ENCODE assay signal across 19 cellular contexts in genomic region chr14:53461823-53462222, GRCh38.
DNase-seq lines count a peak whose midpoint lies in the region; TF ChIP-seq lines count a peak whose summit lies in the region.
"Had no signal": no experiment of that assay in that cellular context is flagged by ENCODE, and none has a peak within 500 bp of the region (broad histone marks: within the 10 kb centered on the region; RNA-seq: fewer than 3 reads in every experiment).

No MANE protein-coding gene starts in this region.

- no peaks in the 10 kb centered on the region for H3F3A ChIP-seq in neural progenitor cell (ENCODE audit: low read depth)

- H3K9me2 ChIP-seq in hepatocyte (replicated peaks; ENCODE audit: insufficient read depth): no peaks in the 10 kb centered on the region

- peaks cover 3% of the 10 kb centered on the region for H3K27me3 Mint-ChIP-seq in T-helper 2 cell treated with Interferon-gamma antibody and Interleukin-4, amounts not matched to agents 5 μg/mL and 100 μg/mL, for 36 hours (ENCODE audit: low read depth)
- H3K27me3 Mint-ChIP-seq in neural progenitor cell (ENCODE audit: insufficient read depth, low read depth): peaks cover 2% of the 10 kb centered on the region
- H3K27me3 Mint-ChIP-seq: CD4-positive, alpha-beta T cell had no signal

- no peaks in the 10 kb centered on the region for H3K79me2 ChIP-seq in hepatocyte
- H3K79me2 ChIP-seq in neural progenitor cell (ENCODE audit: low read depth): no peaks in the 10 kb centered on the region

- H2AFZ ChIP-seq in hepatocyte (peak overlapping the region; percentile 21), neural progenitor cell (replicated peaks) (no peak overlapping the region)
- H2AFZ ChIP-seq: PC-9 had no signal

- H3K4me1 Mint-ChIP-seq in T-helper 2 cell treated with Interferon-gamma antibody and Interleukin-4, amounts not matched to agents 5 μg/mL and 100 μg/mL, for 36 hours (ENCODE audit: low read depth): peaks cover 42% of the 10 kb centered on the region
- H3K4me1 Mint-ChIP-seq in neural progenitor cell: peaks cover 6% of the 10 kb centered on the region

- H3K36me3 ChIP-seq in hepatocyte (replicated peaks; ENCODE audit: insufficient read depth, low read depth): no peaks in the 10 kb centered on the region
- no peaks in the 10 kb centered on the region for H3K36me3 ChIP-seq in neural progenitor cell
- H3K36me3 ChIP-seq: MG63, SJSA1 had no signal

- H3K4me3 ChIP-seq in hepatocyte (no peak overlapping the region), neural progenitor cell (no peak overlapping the region)
- H3K4me3 ChIP-seq: MG63, PC-9, SJSA1 had no signal

- WGBS in hepatocyte (ENCODE audit: low lambda C conversion rate, missing lambda C conversion rate): 47% methylated on average over 4 of the region's 4 CpGs

- no peak overlapping the region for H3K4me2 ChIP-seq in hepatocyte
- no peak overlapping the region for H3K4me2 ChIP-seq in neural progenitor cell
- H3K4me2 ChIP-seq: PC-9 had no signal

- H3K27ac Mint-ChIP-seq in T-helper 2 cell treated with Interferon-gamma antibody and Interleukin-4, amounts not matched to agents 5 μg/mL and 100 μg/mL, for 36 hours: peak overlapping the region; percentile 18
- no peak overlapping the region for H3K27ac Mint-ChIP-seq in neural progenitor cell
- H3K27ac Mint-ChIP-seq: CD4-positive, alpha-beta T cell had no signal

- no peak for DNase-seq in T-helper 2 cell treated with Interferon-gamma antibody and Interleukin-4, amounts not matched to agents 5 μg/mL and 100 μg/mL, for 36 hours (ENCODE audit: low spot score)
- DNase-seq in T-helper 2 cell: no peak
- peak; percentile 43 to 93 for DNase-seq in NCI-H187 (lab: John Stamatoyannopoulos, UW)
- no peak for DNase-seq in hepatocyte (ENCODE audit: low spot score)
- DNase-seq in dermis blood vessel endothelial cell: no peak
- DNase-seq in neural progenitor cell (ENCODE audit: low spot score): no peak
- DNase-seq in NCI-H524 treated with DMSO at 0.1 percent for 48 hours (lab: John Stamatoyannopoulos, UW): no peak
- DNase-seq: CD4-positive, alpha-beta T cell; DMS53; EL; GDM1; KG1; MG63; NCI-H1417 treated with DMSO at 0.1 percent for 48 hours; NCI-H1694 treated with DMSO at 0.1 percent for 48 hours; NCI-H446; NCI-H526; PC-9 had no signal

- H3K4me3 Mint-ChIP-seq in T-helper 2 cell treated with Interferon-gamma antibody and Interleukin-4, amounts not matched to agents 5 μg/mL and 100 μg/mL, for 36 hours: peak overlapping the region; percentile 49
- no peak overlapping the region for H3K4me3 Mint-ChIP-seq in neural progenitor cell
- H3K4me3 Mint-ChIP-seq: CD4-positive, alpha-beta T cell had no signal

- TF ChIP-seq CTCF in hepatocyte (IDR thresholded peaks at IDR 0.05; ENCODE audit: poor library complexity): no peak
- no peak for TF ChIP-seq CTCF in neural progenitor cell (IDR thresholded peaks at IDR 0.05)

- H3K9me3 ChIP-seq in hepatocyte (ENCODE audit: low read depth) (no peaks in the 10 kb centered on the region), neural progenitor cell (ENCODE audit: low read depth) (no peaks in the 10 kb centered on the region)
- H3K9me3 ChIP-seq: MG63, SJSA1 had no signal

- H3K27me3 ChIP-seq in hepatocyte (no peaks in the 10 kb centered on the region), neural progenitor cell (no peaks in the 10 kb centered on the region)
- H3K27me3 ChIP-seq: MG63, SJSA1 had no signal

- H3K36me3 Mint-ChIP-seq in T-helper 2 cell treated with Interferon-gamma antibody and Interleukin-4, amounts not matched to agents 5 μg/mL and 100 μg/mL, for 36 hours (ENCODE audit: low read depth): peaks cover 10% of the 10 kb centered on the region
- no peaks in the 10 kb centered on the region for H3K36me3 Mint-ChIP-seq in neural progenitor cell

- H3K27ac ChIP-seq in hepatocyte (no peak overlapping the region), neural progenitor cell (no peak overlapping the region)
- H3K27ac ChIP-seq: PC-9, SJSA1 had no signal

- peaks cover 10% of the 10 kb centered on the region for H3K9me3 Mint-ChIP-seq in T-helper 2 cell treated with Interferon-gamma antibody and Interleukin-4, amounts not matched to agents 5 μg/mL and 100 μg/mL, for 36 hours
- H3K9me3 Mint-ChIP-seq in neural progenitor cell: peaks cover 5% of the 10 kb centered on the region
- H3K9me3 Mint-ChIP-seq: CD4-positive, alpha-beta T cell had no signal

- no peak overlapping the region for H3K9ac ChIP-seq in neural progenitor cell

- H3K4me1 ChIP-seq in hepatocyte (ENCODE audit: insufficient read depth) (peaks cover 32% of the 10 kb centered on the region), neural progenitor cell (peaks cover 6% of the 10 kb centered on the region)

- H4K20me1 ChIP-seq in hepatocyte (ENCODE audit: insufficient read depth, poor library complexity, severe bottlenecking): no peaks in the 10 kb centered on the region
- no peaks in the 10 kb centered on the region for H4K20me1 ChIP-seq in neural progenitor cell (ENCODE audit: low read depth)

Comparison
In these comparisons a context has a peak if more than half of its experiments do, and no peak if none do; other contexts are left out.
1. DNase-seq: peak in NCI-H187 (2 of 2); none in T-helper 2 cell treated with Interferon-gamma antibody and Interleukin-4, amounts not matched to agents 5 μg/mL and 100 μg/mL, for 36 hours (single experiment), T-helper 2 cell (0 of 5), hepatocyte (single experiment), dermis blood vessel endothelial cell (single experiment), neural progenitor cell (single experiment) and NCI-H524 treated with DMSO at 0.1 percent for 48 hours (single experiment).